30 cellular contexts compared by ENCODE assay signal in the genomic region with DNA sequence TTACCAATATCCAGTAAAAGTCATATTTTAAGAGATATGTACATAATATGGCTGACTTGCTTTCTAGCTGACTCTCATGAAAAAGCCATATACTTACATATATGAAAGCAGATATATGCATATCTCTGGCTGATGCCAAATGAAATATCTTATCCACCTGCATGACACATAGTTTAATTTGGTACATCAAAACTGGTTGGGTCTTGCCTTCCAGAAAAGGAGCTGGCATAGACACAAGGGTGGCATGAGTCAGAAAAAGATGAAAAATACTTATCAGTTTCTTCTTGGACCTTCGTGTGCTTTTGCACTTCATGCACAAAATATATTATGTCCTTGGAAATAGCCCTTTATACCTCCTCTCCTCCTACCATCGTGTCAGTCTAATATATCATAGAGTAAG. TPM values are rescaled to one million over a fixed set of nuclear protein-coding genes. Genes with fewer than 3 reads are reported as not detected.
"Had no signal": no experiment of that assay in that cellular context is flagged by ENCODE, and none has a peak within 500 bp of the region (broad histone marks: within the 10 kb centered on the region; RNA-seq: fewer than 3 reads in every experiment).

No MANE protein-coding gene starts in this region.

- H3K9me3 ChIP-seq: mucosa of descending colon, pancreas, prostate gland, testis, thyroid gland, uterus had no signal

- ATAC-seq: mucosa of descending colon; naive thymus-derived CD4-positive, alpha-beta T cell; natural killer cell treated with Interleukin-12 subunit alpha and Interleukin-12 subunit beta and Interleukin-15 and Interleukin-18, amount 100 ng/mL, for 72 hours; pancreas; right cardiac atrium; sciatic nerve; stimulated activated naive B cell treated with anti-CD40 and anti-IgM and Interleukin-4, amounts not matched to agents 10 μg/mL and 1 μg/mL and 100 μg/mL, for 72 hours; stimulated activated naive CD8-positive, alpha-beta T cell treated with anti-CD3 and anti-CD28 coated beads, Interleukin-15, Interleukin-2, amounts not matched to agents 100 U/mL and 50 U/mL, for 24 hours had no signal

- H3K4me1 Mint-ChIP-seq: immature natural killer cell; memory B cell; naive thymus-derived CD4-positive, alpha-beta T cell; stimulated activated naive B cell treated with anti-CD40 and anti-IgM and Interleukin-4, amounts not matched to agents 10 μg/mL and 1 μg/mL and 100 μg/mL, for 72 hours had no signal

- H3K4me3 ChIP-seq: left ventricle myocardium inferior, lung, mucosa of descending colon, pancreas, prostate gland, skin epidermis, stomach, testis, thyroid gland, uterus had no signal

- H3K27ac Mint-ChIP-seq: memory B cell; naive thymus-derived CD4-positive, alpha-beta T cell; natural killer cell treated with Interleukin-12 subunit alpha and Interleukin-12 subunit beta and Interleukin-15 and Interleukin-18, amount 100 ng/mL, for 72 hours; stimulated activated naive B cell treated with anti-CD40 and anti-IgM and Interleukin-4, amounts not matched to agents 10 μg/mL and 1 μg/mL and 100 μg/mL, for 72 hours had no signal

- H3K36me3 Mint-ChIP-seq: immature natural killer cell; memory B cell; naive thymus-derived CD4-positive, alpha-beta T cell; natural killer cell treated with Interleukin-12 subunit alpha and Interleukin-12 subunit beta and Interleukin-15 and Interleukin-18, amount 100 ng/mL, for 72 hours; stimulated activated naive B cell treated with anti-CD40 and anti-IgM and Interleukin-4, amounts not matched to agents 10 μg/mL and 1 μg/mL and 100 μg/mL, for 72 hours had no signal

- H3K27me3 ChIP-seq: pancreas, stomach, testis, thyroid gland, uterus had no signal

- H3K9me3 Mint-ChIP-seq: immature natural killer cell; memory B cell; natural killer cell treated with Interleukin-12 subunit alpha and Interleukin-12 subunit beta and Interleukin-15 and Interleukin-18, amount 100 ng/mL, for 72 hours had no signal

- H3K27ac ChIP-seq: left ventricle myocardium inferior, pancreas, prostate gland, skin epidermis, stomach, testis, thyroid gland, uterus had no signal

- H3K4me1 ChIP-seq: left ventricle myocardium inferior, pancreas, prostate gland, stomach, testis, thyroid gland, uterus had no signal

- H3K4me3 Mint-ChIP-seq: immature natural killer cell; memory B cell; naive thymus-derived CD4-positive, alpha-beta T cell; natural killer cell treated with Interleukin-12 subunit alpha and Interleukin-12 subunit beta and Interleukin-15 and Interleukin-18, amount 100 ng/mL, for 72 hours; neural crest cell; stimulated activated naive B cell treated with anti-CD40 and anti-IgM and Interleukin-4, amounts not matched to agents 10 μg/mL and 1 μg/mL and 100 μg/mL, for 72 hours had no signal

- DNase-seq: hypothalamus; immature natural killer cell; left ventricle myocardium inferior; midbrain; mucosa of descending colon; naive thymus-derived CD4-positive, alpha-beta T cell; nucleus accumbens; pancreas; posterior cingulate gyrus; retina; right cardiac atrium; stimulated activated CD4-positive, alpha-beta T cell treated with anti-CD3 and anti-CD28 coated beads, Interleukin-12 subunit alpha, Interleukin-12 subunit beta, amount 100 ng/mL, for 4 hours; stimulated activated CD4-positive, alpha-beta T cell treated with anti-CD3 and anti-CD28 coated beads, Interleukin-15, amount 100 ng/mL, for 24 hours; stimulated activated CD4-positive, alpha-beta T cell treated with anti-CD3 and anti-CD28 coated beads, Interleukin-2, amount 100 ng/mL, for 24 hours; stimulated activated CD4-positive, alpha-beta T cell treated with anti-CD3 and anti-CD28 coated beads, Interleukin-4, amount 100 ng/mL, for 1 hour; stimulated activated naive B cell treated with anti-CD40 and anti-IgM and Interleukin-4, amounts not matched to agents 10 μg/mL and 1 μg/mL and 100 μg/mL, for 72 hours; stimulated activated naive CD8-positive, alpha-beta T cell treated with anti-CD3 and anti-CD28 coated beads, Interleukin-15, Interleukin-2, amounts not matched to agents 100 U/mL and 50 U/mL, for 24 hours; stomach; testis; thyroid gland; trophoblast cell; uterus had no signal

- H3K36me3 ChIP-seq: left ventricle myocardium inferior, pancreas, prostate gland, stomach, thyroid gland, uterus had no signal

RNA-seq across cellular contexts. Expression of a gene that starts 32.1 kb away (rescaled TPM):
- total RNA-seq: mesenteric fat pad had no signal
